In genomic region chr4:46329118-46329976, GRCh38 we compare ENCODE assay signal across 1 cellular context.
TF ChIP-seq lines count a peak whose summit lies in the region.

No MANE protein-coding gene starts in this region.

TF ChIP-seq in SK-N-SH treated with all-trans-retinoic acid at 6 μM for 48 hours, 23 proteins besides CTCF, POLR2A, EP300 and RAD21 (continued from another document):
- TF ChIP-seq TCF4 (CRISPR knock-in tag; IDR thresholded peaks at IDR 0.05; ENCODE audit: borderline replicate concordance) (no peak), ESRRG (CRISPR knock-in tag; IDR thresholded peaks at IDR 0.05) (no peak)
